1 cellular context compared by ENCODE assay signal in the genomic region with DNA sequence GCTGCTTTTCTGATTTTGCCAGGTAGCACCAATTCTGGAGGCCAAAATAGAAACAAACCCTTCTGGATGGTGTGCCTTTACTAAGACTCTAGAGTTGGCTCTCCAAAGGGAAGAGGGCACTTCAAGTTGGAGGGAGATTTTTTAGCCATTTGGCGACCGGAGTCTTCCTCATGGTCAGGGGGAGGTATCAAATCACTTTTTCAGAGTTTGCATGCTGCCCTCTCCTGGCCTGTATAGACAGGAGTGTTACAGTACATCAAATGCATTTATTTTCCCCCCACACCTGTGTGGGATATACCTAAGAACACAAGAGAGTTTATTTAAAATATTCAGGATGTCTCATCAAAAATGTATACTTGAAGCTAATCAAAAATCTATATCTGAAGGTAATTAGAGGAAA.
TF ChIP-seq lines count a peak whose summit lies in the region.

No MANE protein-coding gene starts in this region.

TF ChIP-seq in IMR-90, 13 proteins besides CTCF, POLR2A, EP300 and RAD21:
- TF ChIP-seq RFX5 (IDR thresholded peaks at IDR 0.05; ENCODE audit: low read depth, low read length): no peak
- TF ChIP-seq SMC3 (IDR thresholded peaks at IDR 0.05; ENCODE audit: low read depth, low read length): peak; percentile 21
- no peak for TF ChIP-seq MAZ (IDR thresholded peaks at IDR 0.05; ENCODE audit: borderline replicate concordance, low read depth, low read length)
- TF ChIP-seq FOS (IDR thresholded peaks at IDR 0.05; ENCODE audit: low read depth, low read length): no peak
- TF ChIP-seq, protein P1, sequence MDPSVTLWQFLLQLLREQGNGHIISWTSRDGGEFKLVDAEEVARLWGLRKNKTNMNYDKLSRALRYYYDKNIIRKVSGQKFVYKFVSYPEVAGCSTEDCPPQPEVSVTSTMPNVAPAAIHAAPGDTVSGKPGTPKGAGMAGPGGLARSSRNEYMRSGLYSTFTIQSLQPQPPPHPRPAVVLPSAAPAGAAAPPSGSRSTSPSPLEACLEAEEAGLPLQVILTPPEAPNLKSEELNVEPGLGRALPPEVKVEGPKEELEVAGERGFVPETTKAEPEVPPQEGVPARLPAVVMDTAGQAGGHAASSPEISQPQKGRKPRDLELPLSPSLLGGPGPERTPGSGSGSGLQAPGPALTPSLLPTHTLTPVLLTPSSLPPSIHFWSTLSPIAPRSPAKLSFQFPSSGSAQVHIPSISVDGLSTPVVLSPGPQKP (IDR thresholded peaks at IDR 0.05; ENCODE audit: borderline replicate concordance, low read depth, low read length): no peak
- TF ChIP-seq RCOR1 (IDR thresholded peaks at IDR 0.05; ENCODE audit: insufficient replicate concordance, low read length): no peak
